20 cellular contexts compared by ENCODE assay signal in the genomic region with DNA sequence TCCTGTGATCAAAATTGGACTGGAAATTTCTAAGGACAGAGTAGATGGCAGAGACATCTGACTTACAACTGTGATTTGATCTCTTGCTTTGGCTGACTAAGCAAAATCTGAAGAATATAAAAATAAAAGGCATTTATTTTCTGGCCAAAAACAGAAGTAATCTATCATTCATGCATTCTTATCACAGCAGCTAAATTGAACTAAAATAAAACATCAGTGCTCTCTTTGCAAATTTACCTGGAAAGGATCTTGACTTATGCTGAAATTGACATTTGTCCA.
"Had no signal": no experiment of that assay in that cellular context is flagged by ENCODE, and none has a peak within 500 bp of the region (broad histone marks: within the 10 kb centered on the region; RNA-seq: fewer than 3 reads in every experiment).

No MANE protein-coding gene starts in this region.

- H3K4me1 ChIP-seq: adrenal gland, body of pancreas, breast epithelium had no signal

- H3K36me3 Mint-ChIP-seq: activated CD4-positive, alpha-beta memory T cell treated with anti-CD3 and anti-CD28 coated beads for 36 hours; activated naive CD4-positive, alpha-beta T cell treated with anti-CD3 and anti-CD28 coated beads, Interleukin-2, amount 50 U/mL, for 72 hours; activated naive CD8-positive, alpha-beta T cell treated with anti-CD3 and anti-CD28 coated beads for 36 hours had no signal

- H3K27ac Mint-ChIP-seq: activated B cell treated with CpG ODN at 0.5 μM for 24 hours; activated CD4-positive, alpha-beta memory T cell treated with anti-CD3 and anti-CD28 coated beads for 36 hours; activated CD4-positive, alpha-beta T cell treated with anti-CD3 and anti-CD28 coated beads, Interleukin-2, amount 10 ng/mL, durations not matched to agents 24 days and 14 days; activated CD8-positive, alpha-beta T cell treated with anti-CD3 and anti-CD28 coated beads for 36 hours; activated naive CD4-positive, alpha-beta T cell treated with anti-CD3 and anti-CD28 coated beads for 36 hours; activated naive CD4-positive, alpha-beta T cell treated with anti-CD3 and anti-CD28 coated beads, Interleukin-2, amount 50 U/mL, for 72 hours; activated naive CD8-positive, alpha-beta T cell treated with anti-CD3 and anti-CD28 coated beads for 36 hours; activated T-cell treated with anti-CD3 and anti-CD28 coated beads, Interleukin-2, amount 50 U/mL, for 72 hours; activated T-helper 1 cell treated with anti-CD3 and anti-CD28 coated beads, Interleukin-12 subunit alpha, Interleukin-12 subunit beta, Interleukin-2, Interleukin-4 antibody, amounts not matched to agents 30 ng/mL and 10 ng/mL and 1 ng/mL, durations not matched to agents 14 hours and 24 hours and 36 hours; activated T-helper 17 cell treated with anti-CD3 and anti-CD28 coated beads, Interleukin-2, amount 50 U/mL, for 72 hours; T-helper 1 cell treated with Interleukin-12 subunit alpha and Interleukin-12 subunit beta and Interleukin-4 antibody, amounts not matched to agents 30 μg/mL and 1 μg/mL, for 36 hours; T-helper 2 cell treated with Interferon-gamma antibody and Interleukin-4, amounts not matched to agents 5 μg/mL and 100 μg/mL, for 36 hours had no signal

- H3K27ac ChIP-seq: adrenal gland, body of pancreas, brain microvascular endothelial cell, breast epithelium, VCaP had no signal

- H3K27me3 ChIP-seq: adrenal gland, body of pancreas, breast epithelium had no signal

- H3K9me3 Mint-ChIP-seq: activated B cell treated with CpG ODN at 0.5 μM for 24 hours; activated CD4-positive, alpha-beta memory T cell treated with anti-CD3 and anti-CD28 coated beads for 36 hours; activated CD4-positive, alpha-beta T cell treated with anti-CD3 and anti-CD28 coated beads, Interleukin-2, amount 10 ng/mL, durations not matched to agents 24 days and 14 days; activated CD8-positive, alpha-beta T cell treated with anti-CD3 and anti-CD28 coated beads for 36 hours; activated naive CD4-positive, alpha-beta T cell treated with anti-CD3 and anti-CD28 coated beads for 36 hours; activated naive CD4-positive, alpha-beta T cell treated with anti-CD3 and anti-CD28 coated beads, Interleukin-2, amount 50 U/mL, for 72 hours; activated naive CD8-positive, alpha-beta T cell treated with anti-CD3 and anti-CD28 coated beads for 36 hours; activated T-cell treated with anti-CD3 and anti-CD28 coated beads, Interleukin-2, amount 50 U/mL, for 4 hours; activated T-cell treated with anti-CD3 and anti-CD28 coated beads, Interleukin-2, amount 50 U/mL, for 72 hours; activated T-helper 1 cell treated with anti-CD3 and anti-CD28 coated beads, Interleukin-12 subunit alpha, Interleukin-12 subunit beta, Interleukin-2, Interleukin-4 antibody, amounts not matched to agents 30 ng/mL and 10 ng/mL and 1 ng/mL, durations not matched to agents 14 hours and 24 hours and 36 hours; activated T-helper 17 cell treated with anti-CD3 and anti-CD28 coated beads, Interleukin-2, amount 50 U/mL, for 72 hours; T-helper 1 cell treated with Interleukin-12 subunit alpha and Interleukin-12 subunit beta and Interleukin-4 antibody, amounts not matched to agents 30 μg/mL and 1 μg/mL, for 36 hours; T-helper 2 cell treated with Interferon-gamma antibody and Interleukin-4, amounts not matched to agents 5 μg/mL and 100 μg/mL, for 36 hours had no signal

- DNase-seq: activated B cell treated with CpG ODN at 0.5 μM for 24 hours; activated CD4-positive, CD25-positive, alpha-beta regulatory T cell treated with anti-CD3 and anti-CD28 coated beads, Interleukin-2, amount 50 U/mL, for 72 hours; aorta had no signal

- H3K9me3 ChIP-seq: adrenal gland, body of pancreas, breast epithelium had no signal

- H3K36me3 ChIP-seq: adrenal gland, brain microvascular endothelial cell, breast epithelium had no signal

- H3K4me3 Mint-ChIP-seq: activated B cell treated with CpG ODN at 0.5 μM for 24 hours; activated CD4-positive, alpha-beta memory T cell treated with anti-CD3 and anti-CD28 coated beads for 36 hours; activated CD4-positive, alpha-beta T cell treated with anti-CD3 and anti-CD28 coated beads, Interleukin-2, amount 10 ng/mL, durations not matched to agents 24 days and 14 days; activated CD8-positive, alpha-beta T cell treated with anti-CD3 and anti-CD28 coated beads for 36 hours; activated naive CD4-positive, alpha-beta T cell treated with anti-CD3 and anti-CD28 coated beads for 36 hours; activated naive CD8-positive, alpha-beta T cell treated with anti-CD3 and anti-CD28 coated beads for 36 hours; activated T-cell treated with anti-CD3 and anti-CD28 coated beads, Interleukin-2, amount 50 U/mL, for 4 hours; activated T-cell treated with anti-CD3 and anti-CD28 coated beads, Interleukin-2, amount 50 U/mL, for 72 hours; activated T-helper 1 cell treated with anti-CD3 and anti-CD28 coated beads, Interleukin-12 subunit alpha, Interleukin-12 subunit beta, Interleukin-2, Interleukin-4 antibody, amounts not matched to agents 30 ng/mL and 10 ng/mL and 1 ng/mL, durations not matched to agents 14 hours and 24 hours and 36 hours; activated T-helper 17 cell treated with anti-CD3 and anti-CD28 coated beads, Interleukin-2, amount 50 U/mL, for 72 hours; T-helper 1 cell treated with Interleukin-12 subunit alpha and Interleukin-12 subunit beta and Interleukin-4 antibody, amounts not matched to agents 30 μg/mL and 1 μg/mL, for 36 hours; T-helper 2 cell treated with Interferon-gamma antibody and Interleukin-4, amounts not matched to agents 5 μg/mL and 100 μg/mL, for 36 hours had no signal

- H3K4me3 ChIP-seq: adrenal gland, body of pancreas, breast epithelium had no signal

- H3K4me1 Mint-ChIP-seq: activated CD4-positive, alpha-beta T cell treated with anti-CD3 and anti-CD28 coated beads, Interleukin-2, amount 10 ng/mL, durations not matched to agents 24 days and 14 days; activated naive CD8-positive, alpha-beta T cell treated with anti-CD3 and anti-CD28 coated beads for 36 hours; activated T-helper 17 cell treated with anti-CD3 and anti-CD28 coated beads, Interleukin-2, amount 50 U/mL, for 72 hours had no signal
